13 cellular contexts compared by ENCODE assay signal in the genomic region with DNA sequence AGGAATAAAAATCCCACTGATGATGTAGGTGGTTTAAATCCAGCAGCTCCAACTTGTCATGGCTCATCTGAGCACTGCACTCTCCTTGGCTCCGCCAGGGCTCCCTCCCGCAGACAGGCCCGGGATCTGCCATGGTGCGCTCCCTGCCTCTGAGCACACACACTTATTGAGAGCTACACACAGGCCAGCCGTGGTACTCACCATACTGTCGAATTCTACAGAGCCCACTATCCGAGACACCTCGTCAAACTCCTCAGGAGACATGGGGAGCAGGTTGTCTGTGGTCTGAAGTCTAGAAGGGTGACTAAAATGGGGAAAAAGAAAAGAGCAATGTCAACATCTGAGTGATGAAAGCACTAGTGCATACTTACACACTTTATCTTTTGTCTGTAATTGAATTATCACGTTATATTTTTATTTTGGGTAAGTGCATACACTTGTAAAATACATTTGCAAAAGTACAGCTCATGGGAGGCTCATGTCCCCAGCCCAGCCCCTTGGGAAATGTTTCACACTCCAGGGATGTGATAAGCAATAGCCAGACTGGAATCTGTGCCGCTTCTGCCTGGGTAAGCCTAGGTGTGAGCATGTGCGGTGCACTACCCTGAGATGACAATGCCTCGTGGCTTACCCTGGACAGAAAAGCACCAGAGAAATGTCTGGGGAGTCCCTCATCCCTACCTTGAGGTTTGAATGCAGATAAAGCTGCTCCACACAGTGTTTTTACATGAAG. TPM values are rescaled to one million over a fixed set of nuclear protein-coding genes. Genes with fewer than 3 reads are reported as not detected.
A peak's percentile ranks its signal among the peaks of the same experiment; 100 is the strongest.
DNase-seq lines count a peak whose midpoint lies in the region; ATAC-seq, FAIRE-seq and TF ChIP-seq lines count a peak whose summit lies in the region.
"Had no signal": no experiment of that assay in that cellular context is flagged by ENCODE, and none has a peak within 500 bp of the region (broad histone marks: within the 10 kb centered on the region; RNA-seq: fewer than 3 reads in every experiment).

No MANE protein-coding gene starts in this region.

- 86% methylated on average over 12 of the region's 12 CpGs for WGBS in A549 (ENCODE audit: missing lambda C conversion rate)
- WGBS in lung, 2 donors, result 83 to 86% methylated on average over 12 of the region's 12 CpGs
- WGBS in ovary, 3 donors, result 86 to 92% (median 88%) methylated on average over 12 of the region's 12 CpGs

- H3K27ac ChIP-seq in A549 (no peak overlapping the region), angular gyrus (ENCODE audit: low read depth, low read length) (peak overlapping the region; percentile 7), lung (ENCODE audit: low read depth in 1 of 2, low read length in 1 of 2) (peak overlapping the region; percentile 12 to 71), ovary (no peak overlapping the region)
- H3K27ac ChIP-seq: vagina had no signal

- TF ChIP-seq CTCF in A549 (IDR thresholded peaks at IDR 0.05), result no peak
- TF ChIP-seq CTCF in lung (IDR thresholded peaks at IDR 0.05; ENCODE audit: control extremely low read depth, extremely low read depth), result no peak
- no peak for TF ChIP-seq CTCF in ovary (IDR thresholded peaks at IDR 0.05)

- POLR2A ChIA-PET in A549 (lab: Yijun Ruan, JAX), result interaction anchor here (1.0 kb wide), 1 partner anchor 11 kb away, joined by 3 read pairs; no protein-coding TSS in a partner anchor

- H3K27me3 ChIP-seq in lung (ENCODE audit: control insufficient read depth, insufficient read depth), result no peaks in the 10 kb centered on the region
- H3K27me3 ChIP-seq in ovary, result no peaks in the 10 kb centered on the region
- H3K27me3 ChIP-seq: vagina had no signal

- H3K4me3 ChIP-seq in A549 (no peak overlapping the region), lung (no peak overlapping the region), ovary (no peak overlapping the region)
- H3K4me3 ChIP-seq: vagina had no signal

- H3K9me3 ChIP-seq in A549 (no peaks in the 10 kb centered on the region), lung (ENCODE audit: control insufficient read depth in 2 of 2, insufficient read depth in 1 of 2, low read length in 1 of 2) (no peaks in the 10 kb centered on the region), ovary (no peaks in the 10 kb centered on the region)
- H3K9me3 ChIP-seq: vagina had no signal

- H3K4me1 ChIP-seq in A549 (no peaks in the 10 kb centered on the region), lung (ENCODE audit: control insufficient read depth in 2 of 2, insufficient read depth in 2 of 2, low read length in 2 of 2) (peaks cover 3 to 10% of the 10 kb centered on the region in 2 donors), ovary (ENCODE audit: insufficient read depth) (no peaks in the 10 kb centered on the region)
- H3K4me1 ChIP-seq: vagina had no signal

- no peak for FAIRE-seq in A549 (lab: Jason Lieb, UNC)
- FAIRE-seq: GM12891 had no signal

- CTCF ChIA-PET in A549 (lab: Yijun Ruan, JAX), result interaction anchor here (1.2 to 1.7 kb wide), 2 partner anchors 21 to 77 kb away, joined by 4 read pairs; no protein-coding TSS in a partner anchor

- no peak overlapping the region for H3K4me2 ChIP-seq in A549

- no peak for DNase-seq in A549 (ENCODE audit: low read depth in 1 of 2, low spot score in 1 of 2)
- no peak for DNase-seq in lung (ENCODE audit: low spot score)
- DNase-seq in OCI-M2 (lab: John Stamatoyannopoulos, UW; ENCODE audit: unreplicated experiment), result no peak
- no peak for DNase-seq in ovary
- DNase-seq in RPMI8226, result no peak
- no peak for DNase-seq in pons (ENCODE audit: low spot score)
- DNase-seq: NCI-H1105; NCI-H345; stimulated activated CD4-positive, alpha-beta T cell treated with anti-CD3 and anti-CD28 coated beads, Interleukin-2, amount 100 ng/mL, for 24 hours had no signal

- H3K36me3 ChIP-seq in lung (ENCODE audit: control insufficient read depth in 2 of 2, insufficient read depth in 2 of 2, low read length in 2 of 2) (peaks cover 45 to 51% of the 10 kb centered on the region in 2 donors), ovary (no peaks in the 10 kb centered on the region)

- intact Hi-C loops in ovary (cut with DNase I), result no loop called here

- no peak for TF ChIP-seq EP300 in A549 (IDR thresholded peaks at IDR 0.05)
- TF ChIP-seq EP300 in ovary (IDR thresholded peaks at IDR 0.05), result no peak

- no peak for TF ChIP-seq RAD21 in A549 (conservative IDR thresholded peaks at IDR 0.05 in 1 of 2, IDR thresholded peaks at IDR 0.05 in 1 of 2)

- TF ChIP-seq POLR2A in A549 (IDR thresholded peaks at IDR 0.05; ENCODE audit: low read length), result no peak
- TF ChIP-seq POLR2A in GM18526 (IDR thresholded peaks at IDR 0.05; ENCODE audit: extremely low read depth, insufficient read length), result peak; percentile 27
- no peak for TF ChIP-seq POLR2A in ovary (IDR thresholded peaks at IDR 0.05)

- ATAC-seq in A549 (peak in 1 of 2 experiments; percentile 29; a peak in 2 of 6 replicates), lung (ENCODE audit: insufficient read depth, low FRiP score) (no peak)

TF ChIP-seq in A549, 52 proteins besides CTCF, POLR2A, EP300 and RAD21:
- TF ChIP-seq HOXA7 (CRISPR knock-in tag; IDR thresholded peaks at IDR 0.05) (no peak), FOSL2 (IDR thresholded peaks at IDR 0.05) (no peak), FOSL2 (CRISPR knock-in tag; IDR thresholded peaks at IDR 0.05) (no peak), POLR2AphosphoS2 (conservative IDR thresholded peaks at IDR 0.05; ENCODE audit: low read length) (0 out of 2 replicates have a peak, but pooled peaks have one; percentile 40), SREBF2 (IDR thresholded peaks at IDR 0.05) (no peak), CHD2 (IDR thresholded peaks at IDR 0.05; ENCODE audit: low read length, partially characterized antibody) (no peak)

RNA-seq across cellular contexts. Expression of gene STAT1, which starts 39.2 kb away (rescaled TPM):
- polyA plus RNA-seq in A549 (2011; rRNA removed), result 167 and 182 TPM in 2 replicates
- polyA plus RNA-seq in A549 (2012; cell fraction: cytosol; rRNA removed), result 48.3 and 55.8 TPM in 2 replicates
- polyA plus RNA-seq in A549 (2012; cell fraction: nucleus; rRNA removed), result 55.1 and 61.8 TPM in 2 replicates
- polyA plus RNA-seq in A549 (2017; fragmentation: RNase III; extraction: RNeasy Plus Mini Kit Qiagen cat#74134 plus additional on column Dnase treatment), result 104 to 107 TPM (median 105 TPM) in 3 replicates
- polyA minus RNA-seq in A549 (2011; rRNA and poly(A)+ RNA removed), result 169 and 178 TPM in 2 replicates
- total RNA-seq in lung, result 10 to 100 TPM; 72.4 to 80.1 TPM
- 10 to 100 TPM; 21.6 to 75.9 TPM for polyA plus RNA-seq in lung
- 10 to 100 TPM; 27.3 to 57.6 (median 46.4) TPM for total RNA-seq in ovary
- 10 to 100 TPM; 30.5 to 89.2 TPM for polyA plus RNA-seq in ovary

Comparison
In these comparisons a context has a peak if more than half of its experiments do, and no peak if none do; other contexts are left out.
1. H3K27ac ChIP-seq: peak in angular gyrus (single experiment) and lung (2 of 2); none in A549 (0 of 2) and ovary (0 of 2).